Comparison of ENCODE assay signal across 1 cellular context in genomic region chr4:15653430-15653829, GRCh38.
TF ChIP-seq lines count a peak whose summit lies in the region.

No MANE protein-coding gene starts in this region.

TF ChIP-seq in SK-N-SH treated with all-trans-retinoic acid at 6 μM for 48 hours, 23 proteins besides CTCF, POLR2A, EP300 and RAD21 (continued from another document):
- TF ChIP-seq CSRNP3 (CRISPR knock-in tag; IDR thresholded peaks at IDR 0.05) = no peak
- no peak for TF ChIP-seq TOX (CRISPR knock-in tag; IDR thresholded peaks at IDR 0.05; ENCODE audit: borderline replicate concordance)
- no peak for TF ChIP-seq OSR1 (CRISPR knock-in tag; IDR thresholded peaks at IDR 0.05)
- no peak for TF ChIP-seq TCF4 (CRISPR knock-in tag; IDR thresholded peaks at IDR 0.05; ENCODE audit: borderline replicate concordance)
